Comparison of ENCODE assay signal across 31 cellular contexts in genomic region chr9:112142420-112142819, GRCh38.
"Had no signal": no experiment of that assay in that cellular context is flagged by ENCODE, and none has a peak within 500 bp of the region (broad histone marks: within the 10 kb centered on the region; RNA-seq: fewer than 3 reads in every experiment).

No MANE protein-coding gene starts in this region.

- H3K4me1 ChIP-seq: ascending aorta, gastroesophageal sphincter, sigmoid colon, suprapubic skin, tibial artery, upper lobe of right lung had no signal

- FAIRE-seq: small intestine had no signal

- ATAC-seq: gastroesophageal sphincter; left colon; stimulated activated memory B cell treated with anti-CD40 and anti-IgM and Interleukin-4, amounts not matched to agents 10 μg/mL and 1 μg/mL and 100 μg/mL, for 72 hours; upper lobe of right lung; WTC11 had no signal

- H3K9me3 ChIP-seq: ascending aorta, esophagus squamous epithelium, gastroesophageal sphincter, neutrophil, ovary, sigmoid colon, suprapubic skin, tibial artery, upper lobe of right lung had no signal

- H3K27me3 ChIP-seq: ascending aorta, esophagus squamous epithelium, gastroesophageal sphincter, hepatocyte, neutrophil, ovary, sigmoid colon, suprapubic skin, tibial artery, upper lobe of right lung had no signal

- H3K36me3 ChIP-seq: ascending aorta, esophagus squamous epithelium, gastroesophageal sphincter, ovary, sigmoid colon, suprapubic skin, upper lobe of right lung had no signal

- DNase-seq: activated CD4-positive, alpha-beta memory T cell treated with anti-CD3 and anti-CD28 coated beads, Interleukin-2, amount 10 ng/mL, durations not matched to agents 7 days and 5 days; activated CD4-positive, alpha-beta T cell treated with anti-CD3 and anti-CD28 coated beads for 1 hour; activated CD4-positive, alpha-beta T cell treated with anti-CD3 and anti-CD28 coated beads, Interleukin-2, amount 10 ng/mL, durations not matched to agents 7 days and 5 days; activated CD8-positive, alpha-beta memory T cell treated with anti-CD3 and anti-CD28 coated beads, Interleukin-2, amount 50 U/mL, for 48 hours; activated gamma-delta T cell; activated naive CD4-positive, alpha-beta T cell treated with anti-CD3 and anti-CD28 coated beads, Interleukin-2, amount 10 ng/mL, durations not matched to agents 7 days and 5 days; activated naive CD8-positive, alpha-beta T cell treated with anti-CD3 and anti-CD28 coated beads, Interleukin-2, amount 10 ng/mL, durations not matched to agents 7 days and 5 days; activated T-cell treated with anti-CD3 and anti-CD28 coated beads, Interleukin-2, amount 50 U/mL, for 24 hours; central memory CD4-positive, alpha-beta T cell; endodermal cell; esophagus squamous epithelium; islet precursor cell; left colon; naive B cell; nephron progenitor cell; ovary; retina; sigmoid colon; small intestine; stimulated activated CD4-positive, alpha-beta T cell treated with anti-CD3 and anti-CD28 coated beads, Interleukin-4, amount 100 ng/mL, for 4 hours; stimulated activated CD8-positive, alpha-beta memory T cell treated with anti-CD3 and anti-CD28 coated beads, Interleukin-4, amount 100 ng/mL, for 48 hours; T-helper 2 cell; tibial artery; upper lobe of right lung had no signal

- H3K4me3 ChIP-seq: ascending aorta, esophagus squamous epithelium, gastroesophageal sphincter, hepatocyte, ovary, sigmoid colon, suprapubic skin, tibial artery, upper lobe of right lung had no signal
